Comparison of ENCODE assay signal across 1 cellular context in genomic region chr3:53846851-53847155, GRCh38.
A peak's percentile ranks its signal among the peaks of the same experiment; 100 is the strongest.
TF ChIP-seq lines count a peak whose summit lies in the region.

No MANE protein-coding gene starts in this region.

TF ChIP-seq in GM12878, 131 proteins besides CTCF, POLR2A, EP300 and RAD21:
- TF ChIP-seq MLLT1 (IDR thresholded peaks at IDR 0.05) (peak; percentile 75), CREB1 (IDR thresholded peaks at IDR 0.05; ENCODE audit: low read depth) (no peak)
